Comparison of ENCODE assay signal across 9 cellular contexts in genomic region chr20:45374101-45374467, GRCh38. TPM values are rescaled to one million over a fixed set of nuclear protein-coding genes. Genes with fewer than 3 reads are reported as not detected.
DNase-seq lines count a peak whose midpoint lies in the region; ATAC-seq, FAIRE-seq and TF ChIP-seq lines count a peak whose summit lies in the region.
"Had no signal": no experiment of that assay in that cellular context is flagged by ENCODE, and none has a peak within 500 bp of the region (broad histone marks: within the 10 kb centered on the region; RNA-seq: fewer than 3 reads in every experiment).

No MANE protein-coding gene starts in this region.

- H3K9me3 Mint-ChIP-seq in activated CD4-positive, alpha-beta T cell treated with anti-CD3 and anti-CD28 coated beads for 36 hours (ENCODE audit: low read depth), result no peaks in the 10 kb centered on the region
- H3K9me3 Mint-ChIP-seq in activated T-helper 2 cell treated with anti-CD3 and anti-CD28 coated beads, Interferon-gamma antibody, Interleukin-2, Interleukin-4, amounts not matched to agents 10 μg/mL and 5 μg/mL and 100 μg/mL, durations not matched to agents 14 hours and 24 hours and 36 hours, result no peaks in the 10 kb centered on the region

- intact Hi-C loops in activated CD4-positive, alpha-beta T cell treated with anti-CD3 and anti-CD28 coated beads for 36 hours (cut with DNase I, micrococcal nuclease), result loop anchor here in 1 of 2 experiments (1.0 kb wide), 4 partner anchors 26 to 397 kb away; partner anchors contain the start of gene SDC4
- intact Hi-C loops in activated T-helper 2 cell treated with anti-CD3 and anti-CD28 coated beads, Interferon-gamma antibody, Interleukin-2, Interleukin-4, amounts not matched to agents 10 μg/mL and 5 μg/mL and 100 μg/mL, durations not matched to agents 14 hours and 24 hours and 36 hours (cut with micrococcal nuclease), result loop anchor here (1.0 kb wide), 1 partner anchor 63 kb away; no protein-coding TSS in a partner anchor
- intact Hi-C loops in kidney (cut with DNase I), result loop anchor here (10.0 kb wide), 1 partner anchor 61 kb away; no protein-coding TSS in a partner anchor

- no peaks in the 10 kb centered on the region for H3K27me3 Mint-ChIP-seq in activated CD4-positive, alpha-beta T cell treated with anti-CD3 and anti-CD28 coated beads for 36 hours
- H3K27me3 Mint-ChIP-seq in activated T-helper 2 cell treated with anti-CD3 and anti-CD28 coated beads, Interferon-gamma antibody, Interleukin-2, Interleukin-4, amounts not matched to agents 10 μg/mL and 5 μg/mL and 100 μg/mL, durations not matched to agents 14 hours and 24 hours and 36 hours (ENCODE audit: low read depth), result no peaks in the 10 kb centered on the region

- H3K36me3 Mint-ChIP-seq in activated CD4-positive, alpha-beta T cell treated with anti-CD3 and anti-CD28 coated beads for 36 hours (ENCODE audit: low read depth), result no peaks in the 10 kb centered on the region
- H3K36me3 Mint-ChIP-seq in activated T-helper 2 cell treated with anti-CD3 and anti-CD28 coated beads, Interferon-gamma antibody, Interleukin-2, Interleukin-4, amounts not matched to agents 10 μg/mL and 5 μg/mL and 100 μg/mL, durations not matched to agents 14 hours and 24 hours and 36 hours (ENCODE audit: low read depth), result peaks cover 3% of the 10 kb centered on the region

- FAIRE-seq in kidney (lab: Jason Lieb, UNC), result no peak

- no peaks in the 10 kb centered on the region for H3K27me3 ChIP-seq in subcutaneous abdominal adipose tissue (ENCODE audit: control insufficient read depth in 5 of 5, insufficient read depth in 4 of 5, low read length in 5 of 5)

- DNase-seq in activated CD4-positive, alpha-beta T cell treated with anti-CD3 and anti-CD28 coated beads for 36 hours, result no peak
- DNase-seq in activated CD4-positive, alpha-beta T cell treated with anti-CD3 and anti-CD28 coated beads, Interleukin-2, amount 50 U/mL, for 48 hours, result no peak
- no peak for DNase-seq in activated T-helper 2 cell treated with anti-CD3 and anti-CD28 coated beads, Interferon-gamma antibody, Interleukin-2, Interleukin-4, amounts not matched to agents 10 μg/mL and 5 μg/mL and 100 μg/mL, durations not matched to agents 14 hours and 24 hours and 36 hours (ENCODE audit: low spot score)
- DNase-seq in kidney, result no peak
- no peak for DNase-seq in NCI-H345 treated with DMSO at 0.1 percent for 48 hours (lab: John Stamatoyannopoulos, UW; ENCODE audit: unreplicated experiment)
- DNase-seq in DMS153 (lab: John Stamatoyannopoulos, UW), result no peak
- no peak for DNase-seq in DMS 273 (lab: John Stamatoyannopoulos, UW; ENCODE audit: unreplicated experiment)

- H3K4me3 ChIP-seq in kidney (ENCODE audit: low read length in 2 of 2) (peak overlapping the region; percentile 57 to 85), subcutaneous abdominal adipose tissue (ENCODE audit: low read depth in 1 of 5, low read length in 5 of 5) (peak overlapping the region in 4 of 5 donors; percentile 69 to 81 (median 72))

- H3K4me1 ChIP-seq in kidney (ENCODE audit: control insufficient read depth in 1 of 2, insufficient read depth in 1 of 2, low read depth in 1 of 2, low read length in 2 of 2), result peaks cover 6 to 14% of the 10 kb centered on the region in 2 donors
- H3K4me1 ChIP-seq in subcutaneous abdominal adipose tissue (ENCODE audit: control insufficient read depth in 5 of 5, insufficient read depth in 5 of 5, low read length in 5 of 5), result peaks cover 2 to 17% (median 14%) of the 10 kb centered on the region in 5 donors

- peaks cover 28% of the 10 kb centered on the region for H3K4me1 Mint-ChIP-seq in activated CD4-positive, alpha-beta T cell treated with anti-CD3 and anti-CD28 coated beads for 36 hours
- H3K4me1 Mint-ChIP-seq in activated T-helper 2 cell treated with anti-CD3 and anti-CD28 coated beads, Interferon-gamma antibody, Interleukin-2, Interleukin-4, amounts not matched to agents 10 μg/mL and 5 μg/mL and 100 μg/mL, durations not matched to agents 14 hours and 24 hours and 36 hours (ENCODE audit: low read depth), result peaks cover 16% of the 10 kb centered on the region

- no peak for ATAC-seq in activated CD4-positive, alpha-beta T cell treated with anti-CD3 and anti-CD28 coated beads for 36 hours

- H3K36me3 ChIP-seq in kidney (ENCODE audit: control insufficient read depth in 1 of 2, insufficient read depth in 2 of 2, low read length in 2 of 2) (no peaks in the 10 kb centered on the region), subcutaneous abdominal adipose tissue (ENCODE audit: control insufficient read depth in 5 of 5, insufficient read depth in 5 of 5, low read length in 5 of 5) (no peaks in the 10 kb centered on the region)

- peak overlapping the region; percentile 75 for H3K4me3 Mint-ChIP-seq in activated CD4-positive, alpha-beta T cell treated with anti-CD3 and anti-CD28 coated beads for 36 hours
- peak overlapping the region; percentile 64 for H3K4me3 Mint-ChIP-seq in activated T-helper 2 cell treated with anti-CD3 and anti-CD28 coated beads, Interferon-gamma antibody, Interleukin-2, Interleukin-4, amounts not matched to agents 10 μg/mL and 5 μg/mL and 100 μg/mL, durations not matched to agents 14 hours and 24 hours and 36 hours (ENCODE audit: low read depth)

- H3K9me3 ChIP-seq in kidney (ENCODE audit: control insufficient read depth in 1 of 2, low read length in 2 of 2) (no peaks in the 10 kb centered on the region), subcutaneous abdominal adipose tissue (ENCODE audit: control insufficient read depth in 5 of 5, low read length in 5 of 5) (no peaks in the 10 kb centered on the region)

- TF ChIP-seq CTCF in kidney (IDR thresholded peaks at IDR 0.05; ENCODE audit: borderline replicate concordance, extremely low read depth, insufficient read depth), result no peak

- no peak overlapping the region for H3K27ac Mint-ChIP-seq in activated CD4-positive, alpha-beta T cell treated with anti-CD3 and anti-CD28 coated beads for 36 hours
- H3K27ac Mint-ChIP-seq in activated T-helper 2 cell treated with anti-CD3 and anti-CD28 coated beads, Interferon-gamma antibody, Interleukin-2, Interleukin-4, amounts not matched to agents 10 μg/mL and 5 μg/mL and 100 μg/mL, durations not matched to agents 14 hours and 24 hours and 36 hours, result peak overlapping the region; percentile 67

- CTCF ChIA-PET in activated CD4-positive, alpha-beta T cell treated with anti-CD3 and anti-CD28 coated beads for 36 hours (lab: Charles Lee), result interaction anchor here (0.7 to 10.0 kb wide), 43 partner anchors 9 to 397 kb away, joined by 3 to 189 read pairs (median 6); partner anchors contain the start of genes DBNDD2, PIGT, SDC4 and SYS1

- POLR2A ChIA-PET in activated CD4-positive, alpha-beta T cell treated with anti-CD3 and anti-CD28 coated beads for 36 hours (lab: Charles Lee), result interaction anchor here (0.6 to 1.7 kb wide), 5 partner anchors 9 to 264 kb away, joined by 3 to 17 read pairs (median 4); partner anchors contain the start of gene SYS1

- H3K27ac ChIP-seq in kidney (ENCODE audit: low read depth in 2 of 2, low read length in 2 of 2), result no peak overlapping the region
- H3K27ac ChIP-seq in subcutaneous abdominal adipose tissue (ENCODE audit: low read depth, low read length), result no peak overlapping the region

- peak overlapping the region; percentile 57 to 66 for H3K9ac ChIP-seq in kidney (ENCODE audit: low read length in 2 of 2)
- peak overlapping the region in 2 of 5 donors; percentile 29 to 72 for H3K9ac ChIP-seq in subcutaneous abdominal adipose tissue (ENCODE audit: low read length in 5 of 5)

RNA-seq across cellular contexts. Expression of gene TP53TG5, which starts 4.0 kb away (rescaled TPM):
- under 1 TPM; 0.40 to 0.80 TPM for total RNA-seq in activated CD4-positive, alpha-beta T cell treated with anti-CD3 and anti-CD28 coated beads for 36 hours
- not detected in 2 replicates for total RNA-seq in activated T-helper 2 cell treated with anti-CD3 and anti-CD28 coated beads, Interferon-gamma antibody, Interleukin-2, Interleukin-4, amounts not matched to agents 10 μg/mL and 5 μg/mL and 100 μg/mL, durations not matched to agents 14 hours and 24 hours and 36 hours
- total RNA-seq in kidney, result not detected
- not detected for polyA plus RNA-seq in kidney (ENCODE audit: insufficient read depth, low read depth, low replicate concordance)
- total RNA-seq: glomerular endothelial cell had no signal

RNA-seq across cellular contexts. Expression of gene SYS1, which starts 11.1 kb away (rescaled TPM):
- 10 to 100 TPM; 16.1 to 26.1 TPM for total RNA-seq in activated CD4-positive, alpha-beta T cell treated with anti-CD3 and anti-CD28 coated beads for 36 hours
- 16.8 and 20.1 TPM in 2 replicates for total RNA-seq in activated T-helper 2 cell treated with anti-CD3 and anti-CD28 coated beads, Interferon-gamma antibody, Interleukin-2, Interleukin-4, amounts not matched to agents 10 μg/mL and 5 μg/mL and 100 μg/mL, durations not matched to agents 14 hours and 24 hours and 36 hours
- total RNA-seq in kidney, result 38.7 TPM
- 39.8 TPM for polyA plus RNA-seq in kidney (ENCODE audit: insufficient read depth, low read depth, low replicate concordance)

RNA-seq across cellular contexts. Expression of gene SDC4, which starts 25.9 kb away (rescaled TPM):
- 10 to 100 TPM; 24.0 to 31.0 TPM for total RNA-seq in activated CD4-positive, alpha-beta T cell treated with anti-CD3 and anti-CD28 coated beads for 36 hours
- 133 and 136 TPM in 2 replicates for total RNA-seq in activated T-helper 2 cell treated with anti-CD3 and anti-CD28 coated beads, Interferon-gamma antibody, Interleukin-2, Interleukin-4, amounts not matched to agents 10 μg/mL and 5 μg/mL and 100 μg/mL, durations not matched to agents 14 hours and 24 hours and 36 hours
- total RNA-seq in kidney, result 397 TPM
- polyA plus RNA-seq in kidney (ENCODE audit: insufficient read depth, low read depth, low replicate concordance), result 242 TPM

RNA-seq across cellular contexts. Expression of gene DBNDD2, which starts 34.0 kb away (rescaled TPM):
- total RNA-seq in activated CD4-positive, alpha-beta T cell treated with anti-CD3 and anti-CD28 coated beads for 36 hours, result 10 to 100 TPM; 22.4 to 30.0 TPM
- 12.3 and 12.8 TPM in 2 replicates for total RNA-seq in activated T-helper 2 cell treated with anti-CD3 and anti-CD28 coated beads, Interferon-gamma antibody, Interleukin-2, Interleukin-4, amounts not matched to agents 10 μg/mL and 5 μg/mL and 100 μg/mL, durations not matched to agents 14 hours and 24 hours and 36 hours
- 51.5 TPM for total RNA-seq in kidney
- polyA plus RNA-seq in kidney (ENCODE audit: insufficient read depth, low read depth, low replicate concordance), result 50.7 TPM

RNA-seq across cellular contexts. Expression of gene PIGT, which starts 41.9 kb away (rescaled TPM):
- total RNA-seq in activated CD4-positive, alpha-beta T cell treated with anti-CD3 and anti-CD28 coated beads for 36 hours, result 10 to 100 TPM; 44.0 to 65.7 TPM
- 72.5 and 72.7 TPM in 2 replicates for total RNA-seq in activated T-helper 2 cell treated with anti-CD3 and anti-CD28 coated beads, Interferon-gamma antibody, Interleukin-2, Interleukin-4, amounts not matched to agents 10 μg/mL and 5 μg/mL and 100 μg/mL, durations not matched to agents 14 hours and 24 hours and 36 hours
- total RNA-seq in kidney, result 90.9 TPM
- polyA plus RNA-seq in kidney (ENCODE audit: insufficient read depth, low read depth, low replicate concordance), result 95.0 TPM
